23 cellular contexts compared by ENCODE assay signal in genomic region chr18:9597609-9598008, GRCh38.
"Had no signal": no experiment of that assay in that cellular context is flagged by ENCODE, and none has a peak within 500 bp of the region (broad histone marks: within the 10 kb centered on the region; RNA-seq: fewer than 3 reads in every experiment).

No MANE protein-coding gene starts in this region.

- H3K4me3 Mint-ChIP-seq: IgD-negative memory B cell, T-cell had no signal

- DNase-seq: Kasumi-1; NCI-H1092; NCI-H1105 treated with DMSO at 0.1 percent for 48 hours; NCI-H1417 treated with DMSO at 0.1 percent for 48 hours; NCI-H146; NCI-H1694 treated with DMSO at 0.1 percent for 48 hours; NCI-H1930; NCI-H2081; NCI-H2107; NCI-H2227 treated with DMSO at 0.1 percent for 48 hours; NCI-H524; NCI-H526 treated with DMSO at 0.1 percent for 48 hours; NCI-H774; NK-92 treated with Interleukin-12 subunit alpha and Interleukin-12 subunit beta, amount 100 ng/mL, for 24 hours; PC-3; Peyer's patch; Right ventricle myocardium superior; SK-N-SH; SW 1271; T-cell had no signal

- H3K4me2 ChIP-seq: KMS-11, SK-N-SH had no signal

- FAIRE-seq: K562 had no signal

- H3K27ac Mint-ChIP-seq: IgD-negative memory B cell, T-cell had no signal

- H3K27me3 ChIP-seq: Peyer's patch had no signal

- H3K4me3 ChIP-seq: K562, Peyer's patch had no signal

- H3K27me3 Mint-ChIP-seq: IgD-negative memory B cell, T-cell had no signal

- H3K9ac ChIP-seq: KMS-11, SK-N-SH had no signal

- H3K27ac ChIP-seq: KMS-11, Peyer's patch had no signal
